Comparison of ENCODE assay signal across 23 cellular contexts in the genomic region with DNA sequence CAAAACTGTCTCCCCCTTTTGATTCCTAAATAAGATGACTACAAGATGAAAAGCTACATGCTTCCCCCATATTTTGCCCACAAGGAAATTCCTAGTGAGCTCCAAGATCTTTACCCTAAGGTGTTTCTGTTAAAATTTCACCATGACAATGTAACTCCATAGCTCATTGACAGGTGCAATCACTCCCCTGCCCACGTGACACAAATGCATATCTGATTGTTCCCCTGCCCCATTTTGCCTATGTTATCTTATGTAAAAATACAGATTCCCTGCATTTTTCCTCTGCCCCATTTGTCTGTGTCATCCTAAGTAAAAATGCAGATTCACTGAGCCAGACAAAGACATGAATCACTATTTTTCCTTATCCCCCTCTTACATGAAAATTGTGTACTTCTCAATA.
"Had no signal": no experiment of that assay in that cellular context is flagged by ENCODE, and none has a peak within 500 bp of the region (broad histone marks: within the 10 kb centered on the region; RNA-seq: fewer than 3 reads in every experiment).

No MANE protein-coding gene starts in this region.

- H3K36me3 ChIP-seq: MG63 had no signal

- H3K27ac Mint-ChIP-seq: T-cell had no signal

- H3K4me3 Mint-ChIP-seq: T-cell had no signal

- DNase-seq: IMR-90, Karpas-422, KG1, MG63, NCI-H1092, NCI-H1436, NCI-H187, NCI-H2029, NCI-H2081 treated with DMSO at 0.1 percent for 48 hours, NCI-H2171, NCI-H226, NCI-H446, NCI-H510A, NCI-H524 treated with DMSO at 0.1 percent for 48 hours, NCI-H69, NCI-H774, RPMI8226, SHP77, SK-N-SH, SW 1271, T-cell had no signal

- H3K4me2 ChIP-seq: SK-N-SH had no signal

- FAIRE-seq: HepG2, RCC 7860 had no signal

- H3K27me3 ChIP-seq: MG63 had no signal

- H3K9me2 ChIP-seq: SK-N-SH had no signal

- H3K9ac ChIP-seq: SK-N-SH had no signal

- H3K9me3 Mint-ChIP-seq: T-cell had no signal

- ATAC-seq: HepG2, T-cell had no signal

- H3K9me3 ChIP-seq: MG63 had no signal

- H3K4me3 ChIP-seq: MG63 had no signal

- H3K4me1 Mint-ChIP-seq: T-cell had no signal
